In the genomic region with DNA sequence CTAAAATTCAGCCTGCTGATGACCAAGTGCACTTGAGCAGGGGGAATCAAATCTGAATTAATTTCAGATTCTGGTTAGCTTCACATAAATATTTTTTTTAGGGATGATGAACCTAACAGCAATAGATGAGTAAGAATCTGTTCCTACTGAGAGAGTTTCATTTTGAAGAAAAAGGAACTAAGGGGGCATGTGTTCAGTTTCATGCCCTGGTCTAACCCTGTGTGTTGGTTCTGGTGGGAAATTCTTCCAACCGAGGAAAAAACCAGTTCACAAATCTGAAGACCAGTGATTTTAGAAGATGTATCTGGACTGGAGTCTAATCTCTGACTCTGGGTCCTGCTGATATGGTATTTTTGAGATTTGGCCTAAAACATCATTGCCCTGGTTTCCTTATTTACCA, we compare ENCODE assay signal across 1 cellular context.
TF ChIP-seq lines count a peak whose summit lies in the region.

No MANE protein-coding gene starts in this region.

TF ChIP-seq in HepG2, 621 proteins besides CTCF, POLR2A, EP300 and RAD21:
- TF ChIP-seq, protein P1, sequence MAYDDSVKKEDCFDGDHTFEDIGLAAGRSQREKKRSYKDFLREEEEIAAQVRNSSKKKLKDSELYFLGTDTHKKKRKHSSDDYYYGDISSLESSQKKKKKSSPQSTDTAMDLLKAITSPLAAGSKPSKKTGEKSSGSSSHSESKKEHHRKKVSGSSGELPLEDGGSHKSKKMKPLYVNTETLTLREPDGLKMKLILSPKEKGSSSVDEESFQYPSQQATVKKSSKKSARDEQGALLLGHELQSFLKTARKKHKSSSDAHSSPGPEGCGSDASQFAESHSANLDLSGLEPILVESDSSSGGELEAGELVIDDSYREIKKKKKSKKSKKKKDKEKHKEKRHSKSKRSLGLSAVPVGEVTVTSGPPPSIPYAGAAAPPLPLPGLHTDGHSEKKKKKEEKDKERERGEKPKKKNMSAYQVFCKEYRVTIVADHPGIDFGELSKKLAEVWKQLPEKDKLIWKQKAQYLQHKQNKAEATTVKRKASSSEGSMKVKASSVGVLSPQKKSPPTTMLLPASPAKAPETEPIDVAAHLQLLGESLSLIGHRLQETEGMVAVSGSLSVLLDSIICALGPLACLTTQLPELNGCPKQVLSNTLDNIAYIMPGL (CRISPR knock-in tag; IDR thresholded peaks at IDR 0.05; ENCODE audit: borderline replicate concordance in 1 of 2, low read depth in 1 of 2) = no peak
- TF ChIP-seq ATF7-NPFF (CRISPR knock-in tag; IDR thresholded peaks at IDR 0.05; ENCODE audit: low read depth) (no peak), ZBTB3 (CRISPR knock-in tag; IDR thresholded peaks at IDR 0.05; ENCODE audit: borderline replicate concordance, low read depth) (no peak), KDM1A (CRISPR knock-in tag; IDR thresholded peaks at IDR 0.05) (no peak)
